1 cellular context compared by ENCODE assay signal in genomic region chr15:66661432-66662096, GRCh38.
TF ChIP-seq lines count a peak whose summit lies in the region.

No MANE protein-coding gene starts in this region.

TF ChIP-seq in K562, 482 proteins besides CTCF, POLR2A, EP300 and RAD21 (continued from another document and continues in another):
- TF ChIP-seq PHF20 (IDR thresholded peaks at IDR 0.05; ENCODE audit: partially characterized antibody) (no peak), COPS2 (conservative IDR thresholded peaks at IDR 0.05) (no peak), JUN (IDR thresholded peaks at IDR 0.05; ENCODE audit: borderline replicate concordance, low read depth, low read length) (peak; percentile 87), JUN (CRISPR knock-in tag; IDR thresholded peaks at IDR 0.05; ENCODE audit: borderline replicate concordance) (no peak), MEF2A (IDR thresholded peaks at IDR 0.05; ENCODE audit: control insufficient read depth, low read depth, low read length) (no peak), IRF2 (CRISPR knock-in tag; IDR thresholded peaks at IDR 0.05) (no peak), ZBTB9 (CRISPR knock-in tag; IDR thresholded peaks at IDR 0.05) (0 out of 2 replicates have a peak, but pooled peaks have one; percentile 67), GABPA (tag; conservative IDR thresholded peaks at IDR 0.05; ENCODE audit: low read depth) (peak; percentile 78), TSC22D4 (tag; IDR thresholded peaks at IDR 0.05) (no peak), SMARCC2 (IDR thresholded peaks at IDR 0.05; ENCODE audit: low read depth) (peak; percentile 68), ZBTB5 (IDR thresholded peaks at IDR 0.05) (no peak), ELF4 (CRISPR knock-in tag; IDR thresholded peaks at IDR 0.05) (no peak; the same call in none of the 2 replicates), CREM (IDR thresholded peaks at IDR 0.05; ENCODE audit: low read depth) (peak; percentile 82), STAT5A (IDR thresholded peaks at IDR 0.05; ENCODE audit: borderline replicate concordance, low read length) (no peak), ZFP1 (CRISPR knock-in tag; IDR thresholded peaks at IDR 0.05) (0 out of 2 replicates have a peak, but pooled peaks have one; percentile 23), ZNF316 (IDR thresholded peaks at IDR 0.05) (peak; percentile 92), HNRNPL (IDR thresholded peaks at IDR 0.05; ENCODE audit: low read depth, low read length) (no peak), XRCC4 (IDR thresholded peaks at IDR 0.05; ENCODE audit: extremely low read depth, insufficient read depth, insufficient read length) (no peak), ZEB2 (IDR thresholded peaks at IDR 0.05) (no peak; the same call in 1 of the 2 replicates), MBD2 (IDR thresholded peaks at IDR 0.05; ENCODE audit: borderline replicate concordance, low read depth) (peak; percentile 53; the same call in 1 of the 2 replicates), ZFP36 (IDR thresholded peaks at IDR 0.05; ENCODE audit: low read depth, low read length, partially characterized antibody) (peak; percentile 74), NBN (IDR thresholded peaks at IDR 0.05; ENCODE audit: low read depth) (peak; percentile 20; the same call in 1 of the 2 replicates), DDX20 (tag; IDR thresholded peaks at IDR 0.05; ENCODE audit: low read depth) (peak; percentile 8; the same call in 1 of the 2 replicates), MTA3 (IDR thresholded peaks at IDR 0.05; ENCODE audit: borderline replicate concordance) (peak; percentile 89; the same call in 1 of the 2 replicates), SMAD3 (CRISPR knock-in tag; conservative IDR thresholded peaks at IDR 0.05) (0 out of 2 replicates have a peak, but pooled peaks have one; percentile 58), KDM4B (IDR thresholded peaks at IDR 0.05; ENCODE audit: borderline replicate concordance in 2 of 2, low read depth in 1 of 2) (peak in 1 of 2 experiments; percentile 74; a peak in 1 of 4 replicates), ZNF354B (CRISPR knock-in tag; IDR thresholded peaks at IDR 0.05) (no peak), HIVEP1 (CRISPR knock-in tag; IDR thresholded peaks at IDR 0.05) (no peak), KAT8 (IDR thresholded peaks at IDR 0.05; ENCODE audit: low read depth) (no peak), DACH1 (IDR thresholded peaks at IDR 0.05; ENCODE audit: partially characterized antibody) (peak; percentile 17), BCL6 (CRISPR knock-in tag; IDR thresholded peaks at IDR 0.05) (peak; percentile 63)
- TF ChIP-seq, protein P1, sequence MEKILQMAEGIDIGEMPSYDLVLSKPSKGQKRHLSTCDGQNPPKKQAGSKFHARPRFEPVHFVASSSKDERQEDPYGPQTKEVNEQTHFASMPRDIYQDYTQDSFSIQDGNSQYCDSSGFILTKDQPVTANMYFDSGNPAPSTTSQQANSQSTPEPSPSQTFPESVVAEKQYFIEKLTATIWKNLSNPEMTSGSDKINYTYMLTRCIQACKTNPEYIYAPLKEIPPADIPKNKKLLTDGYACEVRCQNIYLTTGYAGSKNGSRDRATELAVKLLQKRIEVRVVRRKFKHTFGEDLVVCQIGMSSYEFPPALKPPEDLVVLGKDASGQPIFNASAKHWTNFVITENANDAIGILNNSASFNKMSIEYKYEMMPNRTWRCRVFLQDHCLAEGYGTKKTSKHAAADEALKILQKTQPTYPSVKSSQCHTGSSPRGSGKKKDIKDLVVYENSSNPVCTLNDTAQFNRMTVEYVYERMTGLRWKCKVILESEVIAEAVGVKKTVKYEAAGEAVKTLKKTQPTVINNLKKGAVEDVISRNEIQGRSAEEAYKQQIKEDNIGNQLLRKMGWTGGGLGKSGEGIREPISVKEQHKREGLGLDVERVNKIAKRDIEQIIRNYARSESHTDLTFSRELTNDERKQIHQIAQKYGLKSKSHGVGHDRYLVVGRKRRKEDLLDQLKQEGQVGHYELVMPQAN (IDR thresholded peaks at IDR 0.05; ENCODE audit: borderline replicate concordance), result no peak
- TF ChIP-seq, protein P2, sequence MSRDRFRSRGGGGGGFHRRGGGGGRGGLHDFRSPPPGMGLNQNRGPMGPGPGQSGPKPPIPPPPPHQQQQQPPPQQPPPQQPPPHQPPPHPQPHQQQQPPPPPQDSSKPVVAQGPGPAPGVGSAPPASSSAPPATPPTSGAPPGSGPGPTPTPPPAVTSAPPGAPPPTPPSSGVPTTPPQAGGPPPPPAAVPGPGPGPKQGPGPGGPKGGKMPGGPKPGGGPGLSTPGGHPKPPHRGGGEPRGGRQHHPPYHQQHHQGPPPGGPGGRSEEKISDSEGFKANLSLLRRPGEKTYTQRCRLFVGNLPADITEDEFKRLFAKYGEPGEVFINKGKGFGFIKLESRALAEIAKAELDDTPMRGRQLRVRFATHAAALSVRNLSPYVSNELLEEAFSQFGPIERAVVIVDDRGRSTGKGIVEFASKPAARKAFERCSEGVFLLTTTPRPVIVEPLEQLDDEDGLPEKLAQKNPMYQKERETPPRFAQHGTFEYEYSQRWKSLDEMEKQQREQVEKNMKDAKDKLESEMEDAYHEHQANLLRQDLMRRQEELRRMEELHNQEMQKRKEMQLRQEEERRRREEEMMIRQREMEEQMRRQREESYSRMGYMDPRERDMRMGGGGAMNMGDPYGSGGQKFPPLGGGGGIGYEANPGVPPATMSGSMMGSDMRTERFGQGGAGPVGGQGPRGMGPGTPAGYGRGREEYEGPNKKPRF (IDR thresholded peaks at IDR 0.05; ENCODE audit: low read depth, low read length), result no peak
- TF ChIP-seq, protein P3, sequence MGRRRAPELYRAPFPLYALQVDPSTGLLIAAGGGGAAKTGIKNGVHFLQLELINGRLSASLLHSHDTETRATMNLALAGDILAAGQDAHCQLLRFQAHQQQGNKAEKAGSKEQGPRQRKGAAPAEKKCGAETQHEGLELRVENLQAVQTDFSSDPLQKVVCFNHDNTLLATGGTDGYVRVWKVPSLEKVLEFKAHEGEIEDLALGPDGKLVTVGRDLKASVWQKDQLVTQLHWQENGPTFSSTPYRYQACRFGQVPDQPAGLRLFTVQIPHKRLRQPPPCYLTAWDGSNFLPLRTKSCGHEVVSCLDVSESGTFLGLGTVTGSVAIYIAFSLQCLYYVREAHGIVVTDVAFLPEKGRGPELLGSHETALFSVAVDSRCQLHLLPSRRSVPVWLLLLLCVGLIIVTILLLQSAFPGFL (CRISPR knock-in tag; IDR thresholded peaks at IDR 0.05), result no peak
- TF ChIP-seq, protein P4, sequence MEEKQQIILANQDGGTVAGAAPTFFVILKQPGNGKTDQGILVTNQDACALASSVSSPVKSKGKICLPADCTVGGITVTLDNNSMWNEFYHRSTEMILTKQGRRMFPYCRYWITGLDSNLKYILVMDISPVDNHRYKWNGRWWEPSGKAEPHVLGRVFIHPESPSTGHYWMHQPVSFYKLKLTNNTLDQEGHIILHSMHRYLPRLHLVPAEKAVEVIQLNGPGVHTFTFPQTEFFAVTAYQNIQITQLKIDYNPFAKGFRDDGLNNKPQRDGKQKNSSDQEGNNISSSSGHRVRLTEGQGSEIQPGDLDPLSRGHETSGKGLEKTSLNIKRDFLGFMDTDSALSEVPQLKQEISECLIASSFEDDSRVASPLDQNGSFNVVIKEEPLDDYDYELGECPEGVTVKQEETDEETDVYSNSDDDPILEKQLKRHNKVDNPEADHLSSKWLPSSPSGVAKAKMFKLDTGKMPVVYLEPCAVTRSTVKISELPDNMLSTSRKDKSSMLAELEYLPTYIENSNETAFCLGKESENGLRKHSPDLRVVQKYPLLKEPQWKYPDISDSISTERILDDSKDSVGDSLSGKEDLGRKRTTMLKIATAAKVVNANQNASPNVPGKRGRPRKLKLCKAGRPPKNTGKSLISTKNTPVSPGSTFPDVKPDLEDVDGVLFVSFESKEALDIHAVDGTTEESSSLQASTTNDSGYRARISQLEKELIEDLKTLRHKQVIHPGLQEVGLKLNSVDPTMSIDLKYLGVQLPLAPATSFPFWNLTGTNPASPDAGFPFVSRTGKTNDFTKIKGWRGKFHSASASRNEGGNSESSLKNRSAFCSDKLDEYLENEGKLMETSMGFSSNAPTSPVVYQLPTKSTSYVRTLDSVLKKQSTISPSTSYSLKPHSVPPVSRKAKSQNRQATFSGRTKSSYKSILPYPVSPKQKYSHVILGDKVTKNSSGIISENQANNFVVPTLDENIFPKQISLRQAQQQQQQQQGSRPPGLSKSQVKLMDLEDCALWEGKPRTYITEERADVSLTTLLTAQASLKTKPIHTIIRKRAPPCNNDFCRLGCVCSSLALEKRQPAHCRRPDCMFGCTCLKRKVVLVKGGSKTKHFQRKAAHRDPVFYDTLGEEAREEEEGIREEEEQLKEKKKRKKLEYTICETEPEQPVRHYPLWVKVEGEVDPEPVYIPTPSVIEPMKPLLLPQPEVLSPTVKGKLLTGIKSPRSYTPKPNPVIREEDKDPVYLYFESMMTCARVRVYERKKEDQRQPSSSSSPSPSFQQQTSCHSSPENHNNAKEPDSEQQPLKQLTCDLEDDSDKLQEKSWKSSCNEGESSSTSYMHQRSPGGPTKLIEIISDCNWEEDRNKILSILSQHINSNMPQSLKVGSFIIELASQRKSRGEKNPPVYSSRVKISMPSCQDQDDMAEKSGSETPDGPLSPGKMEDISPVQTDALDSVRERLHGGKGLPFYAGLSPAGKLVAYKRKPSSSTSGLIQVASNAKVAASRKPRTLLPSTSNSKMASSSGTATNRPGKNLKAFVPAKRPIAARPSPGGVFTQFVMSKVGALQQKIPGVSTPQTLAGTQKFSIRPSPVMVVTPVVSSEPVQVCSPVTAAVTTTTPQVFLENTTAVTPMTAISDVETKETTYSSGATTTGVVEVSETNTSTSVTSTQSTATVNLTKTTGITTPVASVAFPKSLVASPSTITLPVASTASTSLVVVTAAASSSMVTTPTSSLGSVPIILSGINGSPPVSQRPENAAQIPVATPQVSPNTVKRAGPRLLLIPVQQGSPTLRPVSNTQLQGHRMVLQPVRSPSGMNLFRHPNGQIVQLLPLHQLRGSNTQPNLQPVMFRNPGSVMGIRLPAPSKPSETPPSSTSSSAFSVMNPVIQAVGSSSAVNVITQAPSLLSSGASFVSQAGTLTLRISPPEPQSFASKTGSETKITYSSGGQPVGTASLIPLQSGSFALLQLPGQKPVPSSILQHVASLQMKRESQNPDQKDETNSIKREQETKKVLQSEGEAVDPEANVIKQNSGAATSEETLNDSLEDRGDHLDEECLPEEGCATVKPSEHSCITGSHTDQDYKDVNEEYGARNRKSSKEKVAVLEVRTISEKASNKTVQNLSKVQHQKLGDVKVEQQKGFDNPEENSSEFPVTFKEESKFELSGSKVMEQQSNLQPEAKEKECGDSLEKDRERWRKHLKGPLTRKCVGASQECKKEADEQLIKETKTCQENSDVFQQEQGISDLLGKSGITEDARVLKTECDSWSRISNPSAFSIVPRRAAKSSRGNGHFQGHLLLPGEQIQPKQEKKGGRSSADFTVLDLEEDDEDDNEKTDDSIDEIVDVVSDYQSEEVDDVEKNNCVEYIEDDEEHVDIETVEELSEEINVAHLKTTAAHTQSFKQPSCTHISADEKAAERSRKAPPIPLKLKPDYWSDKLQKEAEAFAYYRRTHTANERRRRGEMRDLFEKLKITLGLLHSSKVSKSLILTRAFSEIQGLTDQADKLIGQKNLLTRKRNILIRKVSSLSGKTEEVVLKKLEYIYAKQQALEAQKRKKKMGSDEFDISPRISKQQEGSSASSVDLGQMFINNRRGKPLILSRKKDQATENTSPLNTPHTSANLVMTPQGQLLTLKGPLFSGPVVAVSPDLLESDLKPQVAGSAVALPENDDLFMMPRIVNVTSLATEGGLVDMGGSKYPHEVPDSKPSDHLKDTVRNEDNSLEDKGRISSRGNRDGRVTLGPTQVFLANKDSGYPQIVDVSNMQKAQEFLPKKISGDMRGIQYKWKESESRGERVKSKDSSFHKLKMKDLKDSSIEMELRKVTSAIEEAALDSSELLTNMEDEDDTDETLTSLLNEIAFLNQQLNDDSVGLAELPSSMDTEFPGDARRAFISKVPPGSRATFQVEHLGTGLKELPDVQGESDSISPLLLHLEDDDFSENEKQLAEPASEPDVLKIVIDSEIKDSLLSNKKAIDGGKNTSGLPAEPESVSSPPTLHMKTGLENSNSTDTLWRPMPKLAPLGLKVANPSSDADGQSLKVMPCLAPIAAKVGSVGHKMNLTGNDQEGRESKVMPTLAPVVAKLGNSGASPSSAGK (IDR thresholded peaks at IDR 0.05), result peak; percentile 23
- TF ChIP-seq, protein P5, sequence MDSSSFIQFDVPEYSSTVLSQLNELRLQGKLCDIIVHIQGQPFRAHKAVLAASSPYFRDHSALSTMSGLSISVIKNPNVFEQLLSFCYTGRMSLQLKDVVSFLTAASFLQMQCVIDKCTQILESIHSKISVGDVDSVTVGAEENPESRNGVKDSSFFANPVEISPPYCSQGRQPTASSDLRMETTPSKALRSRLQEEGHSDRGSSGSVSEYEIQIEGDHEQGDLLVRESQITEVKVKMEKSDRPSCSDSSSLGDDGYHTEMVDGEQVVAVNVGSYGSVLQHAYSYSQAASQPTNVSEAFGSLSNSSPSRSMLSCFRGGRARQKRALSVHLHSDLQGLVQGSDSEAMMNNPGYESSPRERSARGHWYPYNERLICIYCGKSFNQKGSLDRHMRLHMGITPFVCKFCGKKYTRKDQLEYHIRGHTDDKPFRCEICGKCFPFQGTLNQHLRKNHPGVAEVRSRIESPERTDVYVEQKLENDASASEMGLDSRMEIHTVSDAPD (CRISPR knock-in tag; IDR thresholded peaks at IDR 0.05), result no peak
